ENCODE assay signal across 25 cellular contexts in the genomic region with DNA sequence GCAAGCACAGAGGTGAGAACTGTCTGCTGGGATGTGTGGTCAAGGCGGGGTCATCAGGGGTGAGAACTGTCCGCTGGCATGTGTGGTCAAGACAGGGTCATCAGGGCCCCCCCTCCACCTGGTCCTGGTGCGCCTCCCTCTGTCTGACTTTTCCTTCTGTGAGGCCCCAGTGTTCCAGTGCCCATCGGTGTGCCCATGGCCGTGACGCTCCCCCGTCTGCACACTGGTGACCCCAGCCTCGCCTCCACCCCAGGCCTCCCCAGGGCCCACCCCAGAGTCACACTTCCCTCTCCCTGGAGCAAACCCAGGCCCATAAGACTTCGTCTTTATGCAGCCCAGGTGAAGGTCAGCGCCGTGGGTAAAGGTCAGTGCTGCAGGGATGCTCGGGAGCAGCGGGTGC.
"Had no signal": no experiment of that assay in that cellular context is flagged by ENCODE, and none has a peak within 500 bp of the region (broad histone marks: within the 10 kb centered on the region; RNA-seq: fewer than 3 reads in every experiment).

No MANE protein-coding gene starts in this region.

- H3K9me3 Mint-ChIP-seq: dendritic cell treated with granulocyte-macrophage colony-stimulating factor and Interleukin-4, amounts not matched to agents 40 ng/mL and 50 ng/mL, for 4 days had no signal

- H3K27ac Mint-ChIP-seq: dendritic cell treated with granulocyte-macrophage colony-stimulating factor and Interleukin-4, amounts not matched to agents 40 ng/mL and 50 ng/mL, for 4 days; effector memory CD8-positive, alpha-beta T cell; endodermal cell; mesothelial cell of epicardium had no signal

- H3K36me3 Mint-ChIP-seq: mesothelial cell of epicardium had no signal

- H3K4me1 ChIP-seq: colonic mucosa, esophagus squamous epithelium, gastrocnemius medialis, heart right ventricle, left lung, lower lobe of right lung had no signal

- H3K27me3 ChIP-seq: colonic mucosa, gastrocnemius medialis had no signal

- DNase-seq: cerebellar nuclear complex; colonic mucosa; cortex of kidney; effector CD8-positive, alpha-beta T cell; effector memory CD8-positive, alpha-beta T cell; endodermal cell; erythroblast; esophagus squamous epithelium; foreskin fibroblast; foreskin melanocyte; gastrocnemius medialis; glutamatergic neuron; head of caudate nucleus; heart right ventricle; hippocampal formation; left cardiac atrium; left lung; left ventricle myocardium superior; lower lobe of right lung; mesenchymal stem cell had no signal

- H3K9me3 ChIP-seq: colonic mucosa, esophagus squamous epithelium, gastrocnemius medialis, heart right ventricle, left lung, lower lobe of right lung had no signal

- H3K27ac ChIP-seq: colonic mucosa, epithelial cell of prostate, esophagus squamous epithelium, gastrocnemius medialis, heart right ventricle, left lung, lower lobe of right lung had no signal

- H3K27me3 Mint-ChIP-seq: central memory CD8-positive, alpha-beta T cell; dendritic cell treated with granulocyte-macrophage colony-stimulating factor and Interleukin-4, amounts not matched to agents 40 ng/mL and 50 ng/mL, for 4 days; effector memory CD8-positive, alpha-beta T cell had no signal

- H3K4me3 ChIP-seq: colonic mucosa, esophagus squamous epithelium, gastrocnemius medialis, heart right ventricle, left lung, lower lobe of right lung had no signal

- H3K36me3 ChIP-seq: colonic mucosa, esophagus squamous epithelium, gastrocnemius medialis, heart right ventricle, left lung, lower lobe of right lung had no signal

- H3K4me1 Mint-ChIP-seq: central memory CD8-positive, alpha-beta T cell; endodermal cell; mesothelial cell of epicardium had no signal

- H3K4me3 Mint-ChIP-seq: central memory CD8-positive, alpha-beta T cell; dendritic cell treated with granulocyte-macrophage colony-stimulating factor and Interleukin-4, amounts not matched to agents 40 ng/mL and 50 ng/mL, for 4 days; effector memory CD8-positive, alpha-beta T cell; endodermal cell; mesothelial cell of epicardium had no signal

- ATAC-seq: effector memory CD8-positive, alpha-beta T cell; esophagus mucosa; gastrocnemius medialis; heart right ventricle; left cardiac atrium; left lung; left ventricle myocardium superior had no signal
